ENCODE assay signal across 22 cellular contexts in the genomic region with DNA sequence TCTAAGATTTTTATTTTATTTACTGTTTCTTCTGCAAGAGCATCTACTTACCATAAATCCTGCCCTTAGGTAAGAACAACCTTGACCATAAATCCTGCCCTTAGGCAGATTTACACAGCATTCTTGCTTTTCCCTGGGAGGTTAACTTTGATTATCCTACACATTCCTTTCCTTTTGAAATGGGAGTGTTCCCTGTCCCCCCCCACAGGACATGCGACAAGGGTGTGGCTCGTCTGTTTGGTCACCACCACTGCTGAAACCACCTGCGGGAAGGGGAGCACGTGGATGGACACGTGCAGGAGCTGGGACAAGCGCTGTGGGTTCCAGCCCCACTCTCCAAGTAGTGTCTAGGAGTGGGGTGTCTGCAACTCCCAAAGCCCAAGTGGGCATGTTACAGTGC.
"Had no signal": no experiment of that assay in that cellular context is flagged by ENCODE, and none has a peak within 500 bp of the region (broad histone marks: within the 10 kb centered on the region; RNA-seq: fewer than 3 reads in every experiment).

No MANE protein-coding gene starts in this region.

- H3K4me1 ChIP-seq: gastroesophageal sphincter, left lung, sigmoid colon, testis had no signal

- H3K4me2 ChIP-seq: smooth muscle cell had no signal

- ATAC-seq: activated CD4-positive, CD25-positive, alpha-beta regulatory T cell treated with anti-CD3 and anti-CD28 coated beads, Interleukin-2, amount 50 U/mL, for 24 hours; activated CD8-positive, alpha-beta T cell treated with anti-CD3 and anti-CD28 coated beads, Interleukin-2, amount 10 ng/mL, durations not matched to agents 7 days and 5 days; activated naive CD8-positive, alpha-beta T cell treated with anti-CD3 and anti-CD28 coated beads, Interleukin-2, amount 50 U/mL, for 24 hours; gastroesophageal sphincter; left lung; T-cell had no signal

- DNase-seq: activated CD4-positive, alpha-beta T cell treated with anti-CD3 and anti-CD28 coated beads, Interleukin-2, amount 10 ng/mL, durations not matched to agents 24 days and 14 days; activated CD8-positive, alpha-beta T cell treated with anti-CD3 and anti-CD28 coated beads, Interleukin-2, amount 10 ng/mL, durations not matched to agents 7 days and 5 days; activated gamma-delta T cell; activated naive CD4-positive, alpha-beta T cell treated with anti-CD3 and anti-CD28 coated beads, Interleukin-2, amount 50 U/mL, for 16 hours; activated naive CD8-positive, alpha-beta T cell treated with anti-CD3 and anti-CD28 coated beads, Interleukin-2, amount 50 U/mL, for 24 hours; cerebellar nuclear complex; cortex of kidney; endodermal cell; head of caudate nucleus; left lung; mammary epithelial cell; posterior cingulate gyrus; sigmoid colon; stimulated activated CD4-positive, alpha-beta T cell treated with anti-CD3 and anti-CD28 coated beads, Interleukin-15, amount 100 ng/mL, for 24 hours; stimulated activated naive CD4-positive, alpha-beta T cell; T-cell; testis had no signal

- H3K9me3 ChIP-seq: gastroesophageal sphincter, left lung, sigmoid colon, testis had no signal

- H3K27ac ChIP-seq: gastroesophageal sphincter, left lung, sigmoid colon, testis, VCaP had no signal

- H3K36me3 ChIP-seq: gastroesophageal sphincter, left lung, sigmoid colon had no signal

- FAIRE-seq: keratinocyte had no signal

- H3K27me3 ChIP-seq: gastroesophageal sphincter, left lung, sigmoid colon, testis had no signal

- H3K4me3 ChIP-seq: gastroesophageal sphincter, left lung, sigmoid colon, smooth muscle cell, testis had no signal
